In the genomic region with DNA sequence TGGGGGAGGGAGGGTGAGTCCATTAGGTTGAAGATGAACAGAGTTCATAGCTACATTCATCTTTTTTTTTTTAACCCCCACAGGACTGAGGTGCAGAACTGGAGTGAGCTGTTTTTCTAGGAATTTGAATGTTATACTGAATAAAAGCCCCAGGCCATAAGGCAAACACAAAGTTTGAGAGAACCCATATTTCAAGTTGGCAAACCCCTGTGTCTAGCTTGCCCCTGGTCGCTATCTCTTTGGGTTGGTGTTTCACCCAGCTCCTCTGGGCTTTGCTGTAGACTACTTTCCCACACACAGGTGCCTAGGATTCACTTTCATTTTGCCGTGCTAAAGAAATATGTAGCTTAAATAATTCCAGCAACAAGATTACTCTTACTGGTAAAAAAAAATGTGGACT, we compare ENCODE assay signal across 12 cellular contexts. TPM values are rescaled to one million over a fixed set of nuclear protein-coding genes. Genes with fewer than 3 reads are reported as not detected.
A peak's percentile ranks its signal among the peaks of the same experiment; 100 is the strongest.
DNase-seq lines count a peak whose midpoint lies in the region; ATAC-seq, FAIRE-seq and TF ChIP-seq lines count a peak whose summit lies in the region.
"Had no signal": no experiment of that assay in that cellular context is flagged by ENCODE, and none has a peak within 500 bp of the region (broad histone marks: within the 10 kb centered on the region; RNA-seq: fewer than 3 reads in every experiment).

No MANE protein-coding gene starts in this region.

- FAIRE-seq in H1 (lab: Jason Lieb, UNC) = no peak

- 10% methylated on average over 2 of the region's 2 CpGs; no CpG with 5 or more reads in 1 of the 2 experiments for WGBS in H1 (ENCODE audit: extremely low coverage in 1 of 2, insufficient coverage in 1 of 2, insufficient read length in 1 of 2, insufficient replicate concordance in 2 of 2, low coverage in 1 of 2, low lambda C conversion rate in 2 of 2, missing lambda C conversion rate in 1 of 2), 2 experiments

- H3K18ac ChIP-seq in H1 (ENCODE audit: extremely low read depth, low read length) = no peak overlapping the region

- H3K27ac ChIP-seq in H1 (ENCODE audit: low read depth, low read length) (no peak overlapping the region), uterus (peak overlapping the region; percentile 89 to 94)

- no peak overlapping the region for H3K23ac ChIP-seq in H1 (ENCODE audit: insufficient read length)

- no peak overlapping the region for H2AFZ ChIP-seq in H1 (ENCODE audit: low read length)

- peaks cover 7% of the 10 kb centered on the region; the same call in 1 of the 2 replicates for H3K23me2 ChIP-seq in H1 (ENCODE audit: low read depth, low read length)

- H3K9me3 ChIP-seq in H1 (ENCODE audit: insufficient read depth in 2 of 2, low read depth in 1 of 2, low read length in 1 of 2) (no peaks in the 10 kb centered on the region), uterus (no peaks in the 10 kb centered on the region)

- H3K36me3 Mint-ChIP-seq in activated CD4-positive, alpha-beta T cell treated with anti-CD3 and anti-CD28 coated beads, Interleukin-2, amount 10 ng/mL, durations not matched to agents 7 days and 5 days (ENCODE audit: low read depth) = no peaks in the 10 kb centered on the region

- no peak overlapping the region for H3K9ac ChIP-seq in H1 (replicated peaks in 1 of 4; ENCODE audit: extremely low read depth in 1 of 4, low read depth in 3 of 4, low read length in 3 of 4)

- POLR2A ChIA-PET in H1 (lab: Charles Lee; ENCODE audit: partially characterized antibody) = interaction anchor here (0.6 kb wide), 1 partner anchor 918 kb away, joined by 4 read pairs; no protein-coding TSS in a partner anchor
- POLR2A ChIA-PET in activated CD4-positive, alpha-beta T cell treated with anti-CD3 and anti-CD28 coated beads, Interleukin-2, amount 10 ng/mL, durations not matched to agents 7 days and 5 days (lab: Charles Lee) = no interaction called here

- H3K4me3 Mint-ChIP-seq in activated CD4-positive, alpha-beta T cell treated with anti-CD3 and anti-CD28 coated beads, Interleukin-2, amount 10 ng/mL, durations not matched to agents 7 days and 5 days = no peak overlapping the region
- H3K4me3 Mint-ChIP-seq: T-helper 1 cell treated with Interleukin-12 subunit alpha and Interleukin-12 subunit beta and Interleukin-4 antibody, amounts not matched to agents 30 μg/mL and 1 μg/mL, for 36 hours had no signal

- no peaks in the 10 kb centered on the region for H3K9me3 Mint-ChIP-seq in activated CD4-positive, alpha-beta T cell treated with anti-CD3 and anti-CD28 coated beads, Interleukin-2, amount 10 ng/mL, durations not matched to agents 7 days and 5 days
- H3K9me3 Mint-ChIP-seq: T-helper 1 cell treated with Interleukin-12 subunit alpha and Interleukin-12 subunit beta and Interleukin-4 antibody, amounts not matched to agents 30 μg/mL and 1 μg/mL, for 36 hours had no signal

- H3K27me3 Mint-ChIP-seq in activated CD4-positive, alpha-beta T cell treated with anti-CD3 and anti-CD28 coated beads, Interleukin-2, amount 10 ng/mL, durations not matched to agents 7 days and 5 days = peaks cover 32% of the 10 kb centered on the region

- peak overlapping the region in 2 of 4 experiments; percentile 7 to 49; a peak in 1 of 8 replicates for H3K4me3 ChIP-seq in H1 (ENCODE audit: extremely low read depth in 1 of 4, insufficient read depth in 2 of 4, low read depth in 3 of 4, low read length in 4 of 4)
- peak overlapping the region in 1 of 2 donors; percentile 11 for H3K4me3 ChIP-seq in uterus

- no peak overlapping the region for H2AK5ac ChIP-seq in H1 (ENCODE audit: low read depth, low read length)

- H2BK12ac ChIP-seq in H1 (ENCODE audit: low read depth, low read length) = no peak overlapping the region

- peaks cover 10 to 21% (median 16%) of the 10 kb centered on the region in 4 experiments for H3K4me1 ChIP-seq in H1 (replicated peaks in 1 of 4; ENCODE audit: control insufficient read depth in 3 of 4, insufficient read depth in 4 of 4, low read length in 3 of 4)
- H3K4me1 ChIP-seq in uterus = peaks cover 0 to 4% of the 10 kb centered on the region in 2 donors

- TF ChIP-seq CTCF in H1 (IDR thresholded peaks at IDR 0.05; ENCODE audit: control extremely low read depth in 1 of 3, insufficient read depth in 1 of 3, low read depth in 1 of 3, low read length in 3 of 3) = no peak
- no peak for TF ChIP-seq CTCF in uterus (IDR thresholded peaks at IDR 0.05)

- H2BK5ac ChIP-seq in H1 (ENCODE audit: low read depth, low read length) = no peak overlapping the region

- CTCF ChIA-PET in H1 (lab: Charles Lee; ENCODE audit: partially characterized antibody) = interaction anchor here (0.6 to 1.5 kb wide), 5 partner anchors 9 to 225 kb away, joined by 3 to 5 read pairs (median 3); no protein-coding TSS in a partner anchor
- CTCF ChIA-PET in activated CD4-positive, alpha-beta T cell treated with anti-CD3 and anti-CD28 coated beads, Interleukin-2, amount 10 ng/mL, durations not matched to agents 7 days and 5 days (lab: Charles Lee) = interaction anchor here (1.4 kb wide), 1 partner anchor 14 kb away, joined by 3 read pairs; no protein-coding TSS in a partner anchor

- H3K27me3 ChIP-seq in H1 (replicated peaks in 1 of 4; ENCODE audit: control insufficient read depth in 3 of 4, extremely low read depth in 1 of 4, insufficient read depth in 3 of 4, low read length in 3 of 4) = peaks cover 0 to 23% (median 5%) of the 10 kb centered on the region in 4 experiments; a peak in 5 of 7 replicates
- H3K27me3 ChIP-seq in uterus = no peaks in the 10 kb centered on the region

- no peak overlapping the region for H4K8ac ChIP-seq in H1 (ENCODE audit: extremely low read depth, insufficient read depth, low read length)

- H2BK15ac ChIP-seq in H1 (ENCODE audit: low read length) = no peak overlapping the region

- peak; percentile 13 for DNase-seq in NCI-H2196 (lab: John Stamatoyannopoulos, UW; ENCODE audit: unreplicated experiment)
- no peak for DNase-seq in NCI-H2196 treated with DMSO at 0.1 percent for 48 hours (lab: John Stamatoyannopoulos, UW; ENCODE audit: unreplicated experiment)
- no peak for DNase-seq in H1 (ENCODE audit: low read depth in 1 of 2, low spot score in 2 of 2)
- no peak for DNase-seq in uterus
- no peak for DNase-seq in activated CD4-positive, alpha-beta T cell treated with anti-CD3 and anti-CD28 coated beads, Interleukin-2, amount 10 ng/mL, durations not matched to agents 7 days and 5 days
- no peak for DNase-seq in NCI-H524 (lab: John Stamatoyannopoulos, UW)
- no peak for DNase-seq in effector CD8-positive, alpha-beta T cell (lab: John Stamatoyannopoulos, UW)
- DNase-seq: glutamatergic neuron; NCI-H526; stimulated activated CD4-positive, alpha-beta T cell treated with anti-CD3 and anti-CD28 coated beads, Interleukin-4, amount 100 ng/mL, for 24 hours had no signal

- no peak overlapping the region for H2BK120ac ChIP-seq in H1 (replicated peaks; ENCODE audit: low read depth, low read length)

- H3K79me1 ChIP-seq in H1 (ENCODE audit: low read depth, low read length) = no peaks in the 10 kb centered on the region

- H3K4ac ChIP-seq in H1 (replicated peaks; ENCODE audit: insufficient read length, low read depth, low read length) = no peak overlapping the region

- no peak for TF ChIP-seq RAD21 in H1 (IDR thresholded peaks at IDR 0.05 in 1 of 2, conservative IDR thresholded peaks at IDR 0.05 in 1 of 2; ENCODE audit: low read depth in 2 of 2, low read length in 2 of 2)

- no peak overlapping the region for H2BK20ac ChIP-seq in H1 (ENCODE audit: low read length)

- H3K27ac Mint-ChIP-seq in activated CD4-positive, alpha-beta T cell treated with anti-CD3 and anti-CD28 coated beads, Interleukin-2, amount 10 ng/mL, durations not matched to agents 7 days and 5 days = no peak overlapping the region
- H3K27ac Mint-ChIP-seq: T-helper 1 cell treated with Interleukin-12 subunit alpha and Interleukin-12 subunit beta and Interleukin-4 antibody, amounts not matched to agents 30 μg/mL and 1 μg/mL, for 36 hours had no signal

- no peak overlapping the region for H3K56ac ChIP-seq in H1 (replicated peaks; ENCODE audit: insufficient read length, low read depth, low read length)

- H3K14ac ChIP-seq in H1 (ENCODE audit: insufficient read length) = peak overlapping the region; percentile 45

- peak overlapping the region; percentile 61 to 79 for H3K4me2 ChIP-seq in H1 (ENCODE audit: insufficient read depth in 1 of 2, low read depth in 2 of 2, low read length in 2 of 2)

- H4K20me1 ChIP-seq in H1 (replicated peaks in 1 of 2; ENCODE audit: control insufficient read depth in 1 of 2, insufficient read depth in 2 of 2, low read length in 2 of 2) = no peaks in the 10 kb centered on the region

- TF ChIP-seq POLR2A in H1 (IDR thresholded peaks at IDR 0.05; ENCODE audit: control extremely low read depth in 1 of 2, low read depth in 2 of 2, low read length in 2 of 2) (no peak), uterus (IDR thresholded peaks at IDR 0.05) (no peak)

- intact Hi-C loops in uterus (cut with DNase I; ENCODE audit: low total_unique reads) = no loop called here

- peak; percentile 53 for ATAC-seq in HG03457 (IDR thresholded peaks at IDR 0.05; ENCODE audit: unreplicated experiment)

- no peaks in the 10 kb centered on the region for H3K79me2 ChIP-seq in H1 (ENCODE audit: control insufficient read depth in 1 of 2, insufficient read depth in 2 of 2, low read length in 2 of 2)

- H4K91ac ChIP-seq in H1 (replicated peaks; ENCODE audit: insufficient read length, low read length) = no peak overlapping the region

- H3K36me3 ChIP-seq in H1 (ENCODE audit: control insufficient read depth in 2 of 4, insufficient read depth in 4 of 4, low read length in 3 of 4) (no peaks in the 10 kb centered on the region), uterus (no peaks in the 10 kb centered on the region)

- TF ChIP-seq EP300 in H1 (IDR thresholded peaks at IDR 0.05; ENCODE audit: borderline replicate concordance in 1 of 2, low read depth in 2 of 2, low read length in 2 of 2) = no peak

- no peak overlapping the region for H4K5ac ChIP-seq in H1 (ENCODE audit: insufficient read length, low read depth, low read length)

- no peaks in the 10 kb centered on the region for H3K4me1 Mint-ChIP-seq in activated CD4-positive, alpha-beta T cell treated with anti-CD3 and anti-CD28 coated beads, Interleukin-2, amount 10 ng/mL, durations not matched to agents 7 days and 5 days

TF ChIP-seq in H1, 55 proteins besides CTCF, POLR2A, EP300 and RAD21 (continues in another document):
- TF ChIP-seq TAF7 (optimal IDR thresholded peaks at IDR 0.05; ENCODE audit: borderline replicate concordance, low read depth, low read length) = no peak

RNA-seq across cellular contexts. Expression of gene LMO3, which starts 5.2 kb away (rescaled TPM):
- 16.4 and 16.7 TPM in 2 replicates for total RNA-seq in H1 (2021; fragmentation: NEBNext Ultra II Directional; extraction: Animal tissue kit (Norgen Biotek cat#: 25700))
- 4.6 and 4.7 TPM in 2 replicates for polyA plus RNA-seq in H1 (2011; rRNA removed)
- 6.3 TPM for polyA plus RNA-seq in H1 (2011; cell fraction: cytosol; rRNA removed)
- 4.7 TPM for polyA plus RNA-seq in H1 (2011; cell fraction: nucleus; rRNA removed)
- 4.2 to 5.6 TPM (median 4.6 TPM) in 4 replicates for polyA plus RNA-seq in H1 (2012, experiment 1 of 2)
- 0.47 TPM for polyA plus RNA-seq in H1 (2012, experiment 2 of 2)
- polyA plus RNA-seq in H1 (2013, experiment 1 of 2) = 12.6 TPM
- 12.0 TPM for polyA plus RNA-seq in H1 (2013, experiment 2 of 2)
- polyA minus RNA-seq in H1 (2011; rRNA and poly(A)+ RNA removed) = 17.9 and 21.8 TPM in 2 replicates
- polyA minus RNA-seq in H1 (2011; cell fraction: cytosol; rRNA and poly(A)+ RNA removed) = 8.0 TPM
- polyA minus RNA-seq in H1 (2011; cell fraction: nucleus; rRNA and poly(A)+ RNA removed) = 13.8 TPM
- total RNA-seq in uterus = 100 to 1,000 TPM in 1 of 4 donors, 10 to 100 TPM in 3; 20.9 to 130 (median 67.8) TPM
- not detected for total RNA-seq in activated CD4-positive, alpha-beta T cell treated with anti-CD3 and anti-CD28 coated beads, Interleukin-2, amount 10 ng/mL, durations not matched to agents 7 days and 5 days

Comparison
In these comparisons a context has a peak if more than half of its experiments do, and no peak if none do; other contexts are left out.
1. RNA of gene LMO3, which starts 5.2 kb away (total RNA-seq): 20.9 to 130 TPM in uterus and 16.4 to 16.7 TPM in H1; not detected in activated CD4-positive, alpha-beta T cell treated with anti-CD3 and anti-CD28 coated beads, Interleukin-2, amount 10 ng/mL, durations not matched to agents 7 days and 5 days; every median in the first group is over 10 times any median in the second.